Comparison of ENCODE assay signal across 8 cellular contexts in the genomic region with DNA sequence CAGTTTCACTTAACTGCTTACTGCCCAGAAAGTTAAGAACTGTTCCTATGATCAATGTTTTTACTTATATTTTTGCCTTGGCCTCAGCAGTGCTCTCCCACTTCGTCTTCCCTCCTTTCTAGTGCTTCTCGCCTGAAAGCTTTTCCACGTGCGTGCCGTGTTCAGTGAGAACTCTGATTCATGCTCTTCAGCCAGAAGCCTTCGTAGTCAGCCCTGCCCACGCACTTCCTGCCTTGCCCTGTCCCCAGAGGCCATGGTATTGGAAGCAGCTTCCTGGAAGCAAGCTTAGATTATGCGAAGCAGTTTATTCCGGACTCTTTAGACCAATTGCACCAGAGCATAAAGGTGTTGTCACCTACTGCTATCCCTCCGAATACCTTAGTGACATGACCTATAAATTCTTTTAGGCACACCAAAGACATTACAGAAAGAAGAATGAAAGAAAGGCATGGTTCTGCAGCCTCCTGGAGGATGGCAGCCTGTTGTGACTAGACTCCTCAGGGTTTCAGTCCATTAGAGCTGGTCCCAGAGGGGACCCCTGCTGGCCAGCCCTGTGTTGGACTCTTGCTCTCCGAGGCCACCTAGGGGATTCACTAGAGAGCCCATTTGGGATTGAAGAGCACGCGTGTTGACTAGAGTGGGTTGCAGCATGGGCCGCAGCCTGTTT.
DNase-seq lines count a peak whose midpoint lies in the region; ATAC-seq and TF ChIP-seq lines count a peak whose summit lies in the region.

No MANE protein-coding gene starts in this region.

- H3K4me3 ChIP-seq in CD8-positive, alpha-beta memory T cell (ENCODE audit: low read length): no peak overlapping the region
- H3K4me3 ChIP-seq in WI38 (ENCODE audit: low read depth, low read length) (no peak overlapping the region), cardiac fibroblast (replicated peaks in 1 of 2; ENCODE audit: low read depth in 2 of 2, low read length in 2 of 2) (no peak overlapping the region), liver (ENCODE audit: low read depth in 1 of 3, low read length in 3 of 3) (no peak overlapping the region)

- peak in 2 of 5 donors; percentile 49 to 58 for DNase-seq in CD8-positive, alpha-beta memory T cell
- DNase-seq in HT1080 (ENCODE audit: low read depth) (peak; percentile 24), cardiac fibroblast (ENCODE audit: low read depth in 2 of 2) (peak; percentile 97), NOMO-1 (lab: John Stamatoyannopoulos, UW; ENCODE audit: unreplicated experiment in 2 of 2) (no peak)
- peak; percentile 31 for DNase-seq in stimulated activated CD8-positive, alpha-beta memory T cell treated with anti-CD3 and anti-CD28 coated beads, Interleukin-15, amount 100 ng/mL, for 24 hours (ENCODE audit: low read depth)

- no peaks in the 10 kb centered on the region for H3K9me3 Mint-ChIP-seq in CD8-positive, alpha-beta memory T cell

- peaks cover 52 to 71% (median 64%) of the 10 kb centered on the region in 3 donors for H3K4me1 Mint-ChIP-seq in CD8-positive, alpha-beta memory T cell

- WGBS in liver: 79% methylated on average over 14 of the region's 14 CpGs

- no peaks in the 10 kb centered on the region for H3K9me3 ChIP-seq in CD8-positive, alpha-beta memory T cell (ENCODE audit: low read length)
- H3K9me3 ChIP-seq in liver (ENCODE audit: control insufficient read depth in 4 of 4, low read length in 3 of 4): no peaks in the 10 kb centered on the region

- peaks cover 3 to 6% (median 5%) of the 10 kb centered on the region in 3 donors for H3K36me3 Mint-ChIP-seq in CD8-positive, alpha-beta memory T cell

- POLR2A ChIA-PET in CD8-positive, alpha-beta memory T cell (lab: Charles Lee): no interaction called here

- CTCF ChIA-PET in CD8-positive, alpha-beta memory T cell (lab: Charles Lee): interaction anchor here (0.8 kb wide), 1 partner anchor 81 kb away, joined by 3 read pairs; no protein-coding TSS in a partner anchor

- peak overlapping the region in 5 of 7 donors; percentile 46 to 76 (median 59) for H3K4me3 Mint-ChIP-seq in CD8-positive, alpha-beta memory T cell

- H3K27ac Mint-ChIP-seq in CD8-positive, alpha-beta memory T cell: peak overlapping the region; percentile 14 to 90 (median 34)

- H3K4me1 ChIP-seq in CD8-positive, alpha-beta memory T cell (ENCODE audit: insufficient read depth, low read length): peaks cover 68% of the 10 kb centered on the region
- peaks cover 0 to 5% (median 0%) of the 10 kb centered on the region in 4 donors for H3K4me1 ChIP-seq in liver (ENCODE audit: control insufficient read depth in 4 of 4, insufficient read depth in 4 of 4, low read length in 3 of 4)

- no peak for TF ChIP-seq RAD21 in liver (IDR thresholded peaks at IDR 0.05)

- ATAC-seq in HG03108 (IDR thresholded peaks at IDR 0.05; ENCODE audit: unreplicated experiment): no peak

- peak; percentile 24; the same call in 1 of the 2 replicates for TF ChIP-seq CTCF in WI38 (IDR thresholded peaks at IDR 0.05; ENCODE audit: low read depth, low read length)
- peak; percentile 62 for TF ChIP-seq CTCF in cardiac fibroblast (IDR thresholded peaks at IDR 0.05; ENCODE audit: low read depth, low read length)
- TF ChIP-seq CTCF in liver (IDR thresholded peaks at IDR 0.05; ENCODE audit: low read depth, low read length, missing input control): peak; percentile 6

- no peak overlapping the region for H3K27ac ChIP-seq in CD8-positive, alpha-beta memory T cell (ENCODE audit: low read depth, low read length)
- peak overlapping the region in 1 of 2 donors; percentile 38 for H3K27ac ChIP-seq in liver (ENCODE audit: low read depth in 1 of 2, low read length in 2 of 2)

- H3K36me3 ChIP-seq in CD8-positive, alpha-beta memory T cell (ENCODE audit: insufficient read depth, low read length): no peaks in the 10 kb centered on the region
- H3K36me3 ChIP-seq in liver (ENCODE audit: control insufficient read depth in 4 of 4, insufficient read depth in 3 of 4, low read depth in 1 of 4, low read length in 3 of 4): no peaks in the 10 kb centered on the region

- H3K9ac ChIP-seq in liver (ENCODE audit: low read depth in 1 of 2, low read length in 2 of 2): no peak overlapping the region

- peaks cover 0 to 1% of the 10 kb centered on the region in 2 donors for H3K27me3 Mint-ChIP-seq in CD8-positive, alpha-beta memory T cell

- H3K27me3 ChIP-seq in CD8-positive, alpha-beta memory T cell (ENCODE audit: insufficient read depth, low read length, poor library complexity, severe bottlenecking): no peaks in the 10 kb centered on the region
- no peaks in the 10 kb centered on the region for H3K27me3 ChIP-seq in liver (ENCODE audit: control insufficient read depth in 4 of 4, insufficient read depth in 4 of 4, low read length in 3 of 4)

TF ChIP-seq in liver, 16 proteins besides CTCF, POLR2A, EP300 and RAD21:
- TF ChIP-seq GABPA (IDR thresholded peaks at IDR 0.05 in 1 of 2, conservative IDR thresholded peaks at IDR 0.05 in 1 of 2) (no peak), RXRA (IDR thresholded peaks at IDR 0.05) (no peak), ATF3 (IDR thresholded peaks at IDR 0.05) (no peak), REST (IDR thresholded peaks at IDR 0.05) (no peak), FOXA2 (IDR thresholded peaks at IDR 0.05) (no peak), HNF4G (IDR thresholded peaks at IDR 0.05) (no peak), FOXA1 (IDR thresholded peaks at IDR 0.05) (no peak), JUND (IDR thresholded peaks at IDR 0.05) (no peak), YY1 (IDR thresholded peaks at IDR 0.05) (no peak), EGR1 (IDR thresholded peaks at IDR 0.05; ENCODE audit: low read depth in 2 of 2) (no peak), SP1 (IDR thresholded peaks at IDR 0.05) (no peak), NR2F2 (IDR thresholded peaks at IDR 0.05) (no peak), HNF4A (conservative IDR thresholded peaks at IDR 0.05) (no peak)
- TF ChIP-seq, protein P1, sequence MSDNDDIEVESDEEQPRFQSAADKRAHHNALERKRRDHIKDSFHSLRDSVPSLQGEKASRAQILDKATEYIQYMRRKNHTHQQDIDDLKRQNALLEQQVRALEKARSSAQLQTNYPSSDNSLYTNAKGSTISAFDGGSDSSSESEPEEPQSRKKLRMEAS (IDR thresholded peaks at IDR 0.05): no peak

Comparison
In these comparisons a context has a peak if more than half of its experiments do, and no peak if none do; other contexts are left out.
1. DNase-seq: peak in HT1080 (single experiment), cardiac fibroblast (2 of 2) and stimulated activated CD8-positive, alpha-beta memory T cell treated with anti-CD3 and anti-CD28 coated beads, Interleukin-15, amount 100 ng/mL, for 24 hours (single experiment); none in NOMO-1 (0 of 2).
2. CTCF ChIP-seq: peak in every context shown above with its lines; median percentile 62 in cardiac fibroblast; 24 in WI38; 6 in liver.